Comparison of ENCODE assay signal across 22 cellular contexts in the genomic region with DNA sequence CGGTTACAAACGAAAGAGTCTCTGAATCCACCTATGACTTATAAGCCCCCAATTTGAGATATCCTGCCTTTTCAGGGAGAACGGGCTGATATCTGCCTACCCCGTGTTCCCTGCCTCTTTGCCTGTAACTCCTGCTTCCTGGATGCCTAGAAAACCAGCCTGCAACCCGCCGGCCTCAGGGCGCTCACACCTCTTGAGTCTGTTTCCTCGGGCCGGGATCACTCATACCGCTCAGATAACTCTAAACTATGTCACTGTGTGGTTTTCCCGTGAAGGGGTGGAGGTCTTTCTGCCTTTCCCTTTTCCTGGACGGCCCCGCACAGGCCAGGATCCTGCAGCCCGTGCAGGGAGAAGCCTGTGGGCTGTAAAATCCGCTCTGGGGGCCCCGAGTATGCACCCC. TPM values are rescaled to one million over a fixed set of nuclear protein-coding genes. Genes with fewer than 3 reads are reported as not detected.
DNase-seq lines count a peak whose midpoint lies in the region; ATAC-seq, FAIRE-seq and TF ChIP-seq lines count a peak whose summit lies in the region.
"Had no signal": no experiment of that assay in that cellular context is flagged by ENCODE, and none has a peak within 500 bp of the region (broad histone marks: within the 10 kb centered on the region; RNA-seq: fewer than 3 reads in every experiment).

No MANE protein-coding gene starts in this region.

- no peak overlapping the region for H3K27ac ChIP-seq in A549
- no peak overlapping the region for H3K27ac ChIP-seq in PC-3 (ENCODE audit: low read length)
- no peak overlapping the region for H3K27ac ChIP-seq in pancreas
- H3K27ac ChIP-seq: sigmoid colon, uterus had no signal

- H3K36me3 ChIP-seq in PC-3 (ENCODE audit: low read depth, low read length) (no peaks in the 10 kb centered on the region), pancreas (no peaks in the 10 kb centered on the region)
- H3K36me3 ChIP-seq: sigmoid colon, uterus had no signal

- H2AFZ ChIP-seq in PC-3 (ENCODE audit: low read length) = peak overlapping the region; percentile 50; the same call in 1 of the 2 replicates
- H2AFZ ChIP-seq: GM23338 had no signal

- 42% methylated on average over 15 of the region's 16 CpGs for WGBS in A549 (ENCODE audit: missing lambda C conversion rate)
- 29 to 35% methylated on average over 16 of the region's 16 CpGs for WGBS in pancreas, 2 donors

- 0 out of 3 replicates have a peak, but pooled peaks cover 3% of the 10 kb centered on the region for H3K4me1 ChIP-seq in A549
- H3K4me1 ChIP-seq in PC-3 (ENCODE audit: insufficient read depth, low read length) = peaks cover under 1% of the 10 kb centered on the region
- no peaks in the 10 kb centered on the region for H3K4me1 ChIP-seq in pancreas
- H3K4me1 ChIP-seq: sigmoid colon, uterus had no signal

- CTCF ChIA-PET in A549 (lab: Yijun Ruan, JAX) (interaction anchor here (1.1 to 10.1 kb wide), 5 partner anchors 7 to 58 kb away, joined by 3 to 205 read pairs (median 6); partner anchors contain the start of genes CHTF18, CIAO3 and RPUSD1), PC-3 (lab: Charles Lee) (interaction anchor here (0.6 kb wide), 1 partner anchor 587 kb away, joined by 10 read pairs; no protein-coding TSS in a partner anchor), T-cell (lab: Charles Lee) (no interaction called here)

- no peaks in the 10 kb centered on the region for H3F3A ChIP-seq in PC-3 (ENCODE audit: low read length, unreplicated experiment)

- peak overlapping the region in 1 of 2 donors; percentile 67 for H3K27ac Mint-ChIP-seq in T-cell
- H3K27ac Mint-ChIP-seq: activated B cell treated with CpG ODN at 0.5 μM for 24 hours, GM23338 had no signal

- H3K4me2 ChIP-seq in A549 (no peak overlapping the region), PC-3 (ENCODE audit: low read length) (peak overlapping the region; percentile 13; the same call in 1 of the 2 replicates)
- H3K4me2 ChIP-seq: GM23338 had no signal

- no peak for TF ChIP-seq CTCF in A549 (IDR thresholded peaks at IDR 0.05)
- no peak for TF ChIP-seq CTCF in PC-3 (conservative IDR thresholded peaks at IDR 0.05; ENCODE audit: low read depth, low read length)
- TF ChIP-seq CTCF in GM20000 (IDR thresholded peaks at IDR 0.05; ENCODE audit: extremely low read depth, missing control alignments) = no peak
- TF ChIP-seq CTCF in pancreas (IDR thresholded peaks at IDR 0.05) = no peak

- no peak for DNase-seq in A549 (ENCODE audit: low read depth in 1 of 2, low spot score in 1 of 2)
- DNase-seq in Daoy (ENCODE audit: low read depth) = peak; percentile 65
- DNase-seq in PC-3 = peak; percentile 27
- peak; percentile 53 for DNase-seq in hepatic stellate cell (ENCODE audit: low spot score)
- no peak for DNase-seq in GM20000 (ENCODE audit: low spot score)
- no peak for DNase-seq in pancreas
- DNase-seq in T-cell = no peak
- DNase-seq in GM12891 (ENCODE audit: insufficient read length, low spot score) = no peak
- DNase-seq: activated B cell treated with CpG ODN at 0.5 μM for 24 hours, amygdala, hippocampal formation, Karpas-422, kidney glomerular epithelial cell, mucosa of descending colon, NCI-H1105, NCI-H774, nucleus accumbens, sigmoid colon, uterus had no signal

- FAIRE-seq in A549 (lab: Jason Lieb, UNC) (no peak), pancreas (lab: Jason Lieb, UNC) (no peak), GM12891 (lab: Jason Lieb, UNC) (no peak)

- no peak overlapping the region for H3K4me3 Mint-ChIP-seq in T-cell
- H3K4me3 Mint-ChIP-seq: activated B cell treated with CpG ODN at 0.5 μM for 24 hours, GM23338 had no signal

- H3K27me3 ChIP-seq in PC-3 (ENCODE audit: low read length) (no peaks in the 10 kb centered on the region), pancreas (no peaks in the 10 kb centered on the region)
- H3K27me3 ChIP-seq: uterus had no signal

- no peaks in the 10 kb centered on the region for H4K20me1 ChIP-seq in PC-3 (ENCODE audit: low read length)

- intact Hi-C loops in PC-3 (cut with micrococcal nuclease) = no loop called here
- intact Hi-C loops in pancreas (cut with DNase I) = no loop called here

- H3K9me2 ChIP-seq in PC-3 (replicated peaks; ENCODE audit: low read length) = no peaks in the 10 kb centered on the region

- H3K4me3 ChIP-seq in A549 (no peak overlapping the region), PC-3 (ENCODE audit: low read length) (no peak overlapping the region), pancreas (no peak overlapping the region)
- H3K4me3 ChIP-seq: GM23338, mucosa of descending colon, sigmoid colon, uterus had no signal

- peak; percentile 2 to 3; a peak in 3 of 6 replicates for ATAC-seq in A549
- ATAC-seq in PC-3 = peak; percentile 48; the same call in 1 of the 2 replicates
- no peak for ATAC-seq in pancreas
- no peak for ATAC-seq in T-cell (replicated peaks in 1 of 4)
- ATAC-seq: GM23338, mucosa of descending colon had no signal

- no peaks in the 10 kb centered on the region for H3K36me3 Mint-ChIP-seq in T-cell

- TF ChIP-seq POLR2A in A549 (IDR thresholded peaks at IDR 0.05; ENCODE audit: low read length) (no peak), GM12891 (IDR thresholded peaks at IDR 0.05; ENCODE audit: low read depth, low read length) (no peak)

- no peaks in the 10 kb centered on the region for H3K79me2 ChIP-seq in PC-3 (ENCODE audit: low read length)

- no peaks in the 10 kb centered on the region for H3K4me1 Mint-ChIP-seq in T-cell
- H3K4me1 Mint-ChIP-seq: activated B cell treated with CpG ODN at 0.5 μM for 24 hours, GM23338 had no signal

- H3K9ac ChIP-seq in PC-3 (ENCODE audit: low read length) = no peak overlapping the region

- POLR2A ChIA-PET in A549 (lab: Yijun Ruan, JAX) (no interaction called here), PC-3 (lab: Charles Lee; ENCODE audit: unreplicated experiment) (no interaction called here), T-cell (lab: Charles Lee) (no interaction called here)

- no peaks in the 10 kb centered on the region for H3K9me3 Mint-ChIP-seq in T-cell
- H3K9me3 Mint-ChIP-seq: activated B cell treated with CpG ODN at 0.5 μM for 24 hours, GM23338 had no signal

- TF ChIP-seq RAD21 in A549 (conservative IDR thresholded peaks at IDR 0.05 in 1 of 2, IDR thresholded peaks at IDR 0.05 in 1 of 2) = no peak

- H3K9me3 ChIP-seq in A549 (no peaks in the 10 kb centered on the region), PC-3 (ENCODE audit: low read length) (no peaks in the 10 kb centered on the region), pancreas (no peaks in the 10 kb centered on the region)
- H3K9me3 ChIP-seq: mucosa of descending colon, sigmoid colon, uterus had no signal

- H3K27me3 Mint-ChIP-seq in T-cell = peaks cover 7% of the 10 kb centered on the region in 2 donors

- no TSS peak for BruUV-seq in PC-3 (replicated peaks; lab: Mats Ljungman, UMichigan)

- no peak for TF ChIP-seq EP300 in A549 (IDR thresholded peaks at IDR 0.05)

RNA-seq across cellular contexts. Expression of gene RPUSD1, which starts 10.4 kb away (rescaled TPM):
- 10.6 and 10.8 TPM in 2 replicates for polyA plus RNA-seq in A549 (2011; rRNA removed)
- polyA plus RNA-seq in A549 (2012; cell fraction: cytosol; rRNA removed) = 39.4 and 56.4 TPM in 2 replicates
- 69.2 and 88.7 TPM in 2 replicates for polyA plus RNA-seq in A549 (2012; cell fraction: nucleus; rRNA removed)
- polyA plus RNA-seq in A549 (2017; fragmentation: RNase III; extraction: RNeasy Plus Mini Kit Qiagen cat#74134 plus additional on column Dnase treatment) = 26.9 to 29.3 TPM (median 29.0 TPM) in 3 replicates
- 8.6 and 10.2 TPM in 2 replicates for polyA minus RNA-seq in A549 (2011; rRNA and poly(A)+ RNA removed)
- total RNA-seq in Daoy (2014; rRNA removed; shearing (Covaris generic)) = 36.9 and 38.6 TPM in 2 replicates
- total RNA-seq in PC-3 (2014; rRNA removed) = 72.6 and 93.7 TPM in 2 replicates
- total RNA-seq in pancreas = 10 to 100 TPM in 2 of 6 donors, 1 to 10 TPM in 4; 6.2 to 11.1 (median 8.6) TPM
- 10 to 100 TPM; 17.7 to 21.1 TPM for polyA plus RNA-seq in pancreas
- 10 to 100 TPM; 16.0 to 35.3 (median 34.5) TPM for total RNA-seq in T-cell
- 16.1 TPM for polyA plus RNA-seq in GM12891 (2012; ENCODE audit: low read depth, missing spikeins)

RNA-seq across cellular contexts. Expression of gene CHTF18, which starts 10.6 kb away (rescaled TPM):
- polyA plus RNA-seq in A549 (2011; rRNA removed) = 4.8 and 5.1 TPM in 2 replicates
- 37.0 and 43.6 TPM in 2 replicates for polyA plus RNA-seq in A549 (2012; cell fraction: cytosol; rRNA removed)
- 376 and 424 TPM in 2 replicates for polyA plus RNA-seq in A549 (2012; cell fraction: nucleus; rRNA removed)
- polyA plus RNA-seq in A549 (2017; fragmentation: RNase III; extraction: RNeasy Plus Mini Kit Qiagen cat#74134 plus additional on column Dnase treatment) = 32.5 to 36.7 TPM (median 33.8 TPM) in 3 replicates
- 1.9 and 4.8 TPM in 2 replicates for polyA minus RNA-seq in A549 (2011; rRNA and poly(A)+ RNA removed)
- total RNA-seq in Daoy (2014; rRNA removed; shearing (Covaris generic)) = 18.1 and 19.3 TPM in 2 replicates
- 79.0 and 107 TPM in 2 replicates for total RNA-seq in PC-3 (2014; rRNA removed)
- total RNA-seq in pancreas = 10 to 100 TPM in 1 of 6 donors, 1 to 10 TPM in 5; 5.4 to 11.0 (median 6.5) TPM
- 10 to 100 TPM; 30.4 to 61.6 TPM for polyA plus RNA-seq in pancreas
- total RNA-seq in T-cell = 10 to 100 TPM; 29.6 to 73.2 (median 49.5) TPM
- polyA plus RNA-seq in GM12891 (2012; ENCODE audit: low read depth, missing spikeins) = 34.1 TPM

RNA-seq across cellular contexts. Expression of gene MSLN, which starts 17.3 kb away (rescaled TPM):
- polyA plus RNA-seq in A549 (2011; rRNA removed) = 1.8 and 2.4 TPM in 2 replicates
- polyA plus RNA-seq in A549 (2012; cell fraction: cytosol; rRNA removed) = 2.9 and 3.4 TPM in 2 replicates
- polyA plus RNA-seq in A549 (2012; cell fraction: nucleus; rRNA removed) = 14.2 and 16.0 TPM in 2 replicates
- polyA plus RNA-seq in A549 (2017; fragmentation: RNase III; extraction: RNeasy Plus Mini Kit Qiagen cat#74134 plus additional on column Dnase treatment) = 2.7 to 3.6 TPM (median 3.1 TPM) in 3 replicates
- 0.58 and 0.78 TPM in 2 replicates for polyA minus RNA-seq in A549 (2011; rRNA and poly(A)+ RNA removed)
- not detected in 2 replicates for total RNA-seq in Daoy (2014; rRNA removed; shearing (Covaris generic))
- 0.73 and 4.7 TPM in 2 replicates for total RNA-seq in PC-3 (2014; rRNA removed)
- total RNA-seq in pancreas = 1 to 10 TPM in 2 of 6 donors, under 1 TPM in 3, not detected in 1; 0.35 to 2.4 (median 0.90) TPM
- polyA plus RNA-seq in pancreas = 1 to 10 TPM in 1 of 2 donors, under 1 TPM in 1; 0.96 to 4.6 TPM
- total RNA-seq in T-cell = under 1 TPM in 2 of 5 donors, not detected in 3; 0.55 to 0.60 TPM
- polyA plus RNA-seq in GM12891 (2012; ENCODE audit: low read depth, missing spikeins) = not detected
- total RNA-seq: activated B cell treated with CpG ODN at 0.5 μM for 24 hours; activated CD8-positive, alpha-beta memory T cell treated with anti-CD3 and anti-CD28 coated beads for 36 hours; T-helper 1 cell treated with Interleukin-12 subunit alpha and Interleukin-12 subunit beta and Interleukin-4 antibody, amounts not matched to agents 30 ng/mL and 1 ng/mL, for 36 hours had no signal
- polyA plus RNA-seq: GM23338 had no signal

RNA-seq across cellular contexts. Expression of gene GNG13, which starts 22.7 kb away (rescaled TPM):
- polyA plus RNA-seq in A549 (2011; rRNA removed) (not detected in 2 replicates), A549 (2017; fragmentation: RNase III; extraction: RNeasy Plus Mini Kit Qiagen cat#74134 plus additional on column Dnase treatment) (0.09 TPM in 1 of 3 replicates, not detected in the others), pancreas (not detected)
- not detected in 2 replicates for polyA plus RNA-seq in A549 (2012; cell fraction: cytosol; rRNA removed)
- not detected in 2 replicates for polyA plus RNA-seq in A549 (2012; cell fraction: nucleus; rRNA removed)
- polyA minus RNA-seq in A549 (2011; rRNA and poly(A)+ RNA removed) = not detected in 2 replicates
- not detected in 2 replicates for total RNA-seq in Daoy (2014; rRNA removed; shearing (Covaris generic))
- total RNA-seq in PC-3 (2014; rRNA removed) (not detected in 2 replicates), pancreas (not detected), T-cell (not detected)
- 0.59 TPM for polyA plus RNA-seq in GM12891 (2012; ENCODE audit: low read depth, missing spikeins)
- total RNA-seq: activated B cell treated with CpG ODN at 0.5 μM for 24 hours; activated CD8-positive, alpha-beta memory T cell treated with anti-CD3 and anti-CD28 coated beads for 36 hours; GM23338; sigmoid colon; T-helper 1 cell treated with Interleukin-12 subunit alpha and Interleukin-12 subunit beta and Interleukin-4 antibody, amounts not matched to agents 30 ng/mL and 1 ng/mL, for 36 hours; uterus had no signal

RNA-seq across cellular contexts. Expression of gene CIAO3, which starts 37.0 kb away (rescaled TPM):
- polyA plus RNA-seq in A549 (2011; rRNA removed) (17.4 and 19.3 TPM in 2 replicates), A549 (2017; fragmentation: RNase III; extraction: RNeasy Plus Mini Kit Qiagen cat#74134 plus additional on column Dnase treatment) (20.9 to 24.6 TPM (median 23.0 TPM) in 3 replicates), pancreas (10 to 100 TPM; 40.2 to 72.9 TPM)
- 21.3 and 25.7 TPM in 2 replicates for polyA plus RNA-seq in A549 (2012; cell fraction: cytosol; rRNA removed)
- polyA plus RNA-seq in A549 (2012; cell fraction: nucleus; rRNA removed) = 71.8 and 110 TPM in 2 replicates
- polyA minus RNA-seq in A549 (2011; rRNA and poly(A)+ RNA removed) = 27.8 and 29.0 TPM in 2 replicates
- 20.0 and 23.7 TPM in 2 replicates for total RNA-seq in Daoy (2014; rRNA removed; shearing (Covaris generic))
- total RNA-seq in PC-3 (2014; rRNA removed) (46.1 and 62.5 TPM in 2 replicates), pancreas (10 to 100 TPM; 11.1 to 25.4 (median 14.1) TPM), T-cell (10 to 100 TPM; 36.2 to 69.1 (median 58.6) TPM)
- polyA plus RNA-seq in GM12891 (2012; ENCODE audit: low read depth, missing spikeins) = 16.2 TPM

Comparison
In these comparisons a context has a peak if more than half of its experiments do, and no peak if none do; other contexts are left out.
1. ATAC-seq: peak in A549 (2 of 2) and PC-3 (single experiment); none in pancreas (0 of 4) and T-cell (0 of 4).
2. DNase-seq: peak in Daoy (single experiment), PC-3 (single experiment) and hepatic stellate cell (single experiment); none in A549 (0 of 2), GM20000 (single experiment), pancreas (0 of 6), T-cell (0 of 34) and GM12891 (single experiment).
3. CTCF ChIA-PET loops: an anchor here in A549 (1.1 to 10.1 kb wide) and PC-3 (0.6 kb wide); none called in T-cell.